In genomic region chr1:39522661-39523567, GRCh38 we compare ENCODE assay signal across 23 cellular contexts. TPM values are rescaled to one million over a fixed set of nuclear protein-coding genes. Genes with fewer than 3 reads are reported as not detected.
DNase-seq lines count a peak whose midpoint lies in the region; ATAC-seq, FAIRE-seq and TF ChIP-seq lines count a peak whose summit lies in the region.
"Had no signal": no experiment of that assay in that cellular context is flagged by ENCODE, and none has a peak within 500 bp of the region (broad histone marks: within the 10 kb centered on the region; RNA-seq: fewer than 3 reads in every experiment).

No MANE protein-coding gene starts in this region.

- no peak overlapping the region for H3K27ac Mint-ChIP-seq in CD14-positive monocyte
- 0 out of 2 replicates have a peak overlapping the region, but pooled peaks have one; percentile 23 for H3K27ac Mint-ChIP-seq in WTC11
- no peak overlapping the region for H3K27ac Mint-ChIP-seq in activated T-helper 17 cell treated with anti-CD3 and anti-CD28 coated beads, Interleukin-2, amount 50 U/mL, for 72 hours
- H3K27ac Mint-ChIP-seq: CD8-positive, alpha-beta T cell had no signal

- H3K4me3 Mint-ChIP-seq in CD14-positive monocyte (no peak overlapping the region), WTC11 (no peak overlapping the region)
- H3K4me3 Mint-ChIP-seq in activated T-helper 17 cell treated with anti-CD3 and anti-CD28 coated beads, Interleukin-2, amount 50 U/mL, for 72 hours: no peak overlapping the region
- H3K4me3 Mint-ChIP-seq: CD8-positive, alpha-beta T cell; IgD-negative memory B cell had no signal

- no peaks in the 10 kb centered on the region for H3K4me1 ChIP-seq in kidney (ENCODE audit: control insufficient read depth in 1 of 2, insufficient read depth in 1 of 2, low read depth in 1 of 2, low read length in 2 of 2)
- H3K4me1 ChIP-seq in spleen: peaks cover 0 to 28% (median 20%) of the 10 kb centered on the region in 6 donors
- H3K4me1 ChIP-seq in small intestine (ENCODE audit: control insufficient read depth in 2 of 2, insufficient read depth in 1 of 2, low read depth in 1 of 2, low read length in 1 of 2): no peaks in the 10 kb centered on the region

- H3K36me3 Mint-ChIP-seq in CD14-positive monocyte (peaks cover 11 to 20% of the 10 kb centered on the region in 2 donors), WTC11 (no peaks in the 10 kb centered on the region)
- H3K36me3 Mint-ChIP-seq in activated T-helper 17 cell treated with anti-CD3 and anti-CD28 coated beads, Interleukin-2, amount 50 U/mL, for 72 hours (ENCODE audit: low read depth): peaks cover 6% of the 10 kb centered on the region
- H3K36me3 Mint-ChIP-seq: IgD-negative memory B cell had no signal

- no peaks in the 10 kb centered on the region for H3K27me3 ChIP-seq in spleen (replicated peaks in 1 of 7)
- H3K27me3 ChIP-seq in small intestine (ENCODE audit: control insufficient read depth in 2 of 2, insufficient read depth in 2 of 2, low read length in 2 of 2): no peaks in the 10 kb centered on the region
- H3K27me3 ChIP-seq: MG63 had no signal

- peaks cover 2 to 3% of the 10 kb centered on the region in 2 donors for H3K36me3 ChIP-seq in kidney (ENCODE audit: control insufficient read depth in 1 of 2, insufficient read depth in 2 of 2, low read length in 2 of 2)
- H3K36me3 ChIP-seq in spleen: peaks cover 0 to 44% (median 13%) of the 10 kb centered on the region in 6 donors
- H3K36me3 ChIP-seq in small intestine (ENCODE audit: control insufficient read depth in 2 of 2, insufficient read depth in 2 of 2, low read length in 2 of 2): peaks cover 0 to 15% of the 10 kb centered on the region in 2 donors

- POLR2A ChIA-PET in WTC11 (lab: Charles Lee): no interaction called here

- no peak overlapping the region for H3K4me3 ChIP-seq in kidney (ENCODE audit: low read length in 2 of 2)
- no peak overlapping the region for H3K4me3 ChIP-seq in spleen
- no peak overlapping the region for H3K4me3 ChIP-seq in small intestine (ENCODE audit: low read depth in 1 of 2, low read length in 2 of 2)
- H3K4me3 ChIP-seq: MG63 had no signal

- 87 to 91% (median 89%) methylated on average over 19 to 29 of the region's 29 CpGs for WGBS in spleen, 5 donors
- WGBS in small intestine, 3 donors: 86 to 90% (median 90%) methylated on average over 26 to 29 of the region's 29 CpGs

- H3K4me1 Mint-ChIP-seq in CD14-positive monocyte: peaks cover 3% of the 10 kb centered on the region
- no peaks in the 10 kb centered on the region for H3K4me1 Mint-ChIP-seq in WTC11
- no peaks in the 10 kb centered on the region for H3K4me1 Mint-ChIP-seq in activated T-helper 17 cell treated with anti-CD3 and anti-CD28 coated beads, Interleukin-2, amount 50 U/mL, for 72 hours

- FAIRE-seq in kidney (lab: Jason Lieb, UNC): no peak
- no peak for FAIRE-seq in small intestine (lab: Jason Lieb, UNC)
- FAIRE-seq: G401.6, GM12892 had no signal

- H3K9ac ChIP-seq in kidney (ENCODE audit: low read length in 2 of 2): no peak overlapping the region

- no peak for TF ChIP-seq POLR2A in spleen (IDR thresholded peaks at IDR 0.05)

- H3K27ac ChIP-seq in kidney (ENCODE audit: low read depth in 2 of 2, low read length in 2 of 2): no peak overlapping the region
- H3K27ac ChIP-seq in spleen: no peak overlapping the region
- H3K27ac ChIP-seq in small intestine (ENCODE audit: low read depth in 1 of 2, low read length in 1 of 2): no peak overlapping the region

- intact Hi-C loops in CD14-positive monocyte (cut with micrococcal nuclease): no loop called here
- intact Hi-C loops in kidney (cut with DNase I): no loop called here
- intact Hi-C loops in spleen (cut with DNase I; ENCODE audit: low total_unique reads): no loop called here

- ATAC-seq in WTC11: no peak
- no peak for ATAC-seq in activated T-helper 17 cell treated with anti-CD3 and anti-CD28 coated beads, Interleukin-2, amount 50 U/mL, for 72 hours (replicated peaks)
- ATAC-seq: CD8-positive, alpha-beta T cell; PC-3 had no signal

- no peaks in the 10 kb centered on the region for H3K9me3 Mint-ChIP-seq in CD14-positive monocyte
- H3K9me3 Mint-ChIP-seq in WTC11: no peaks in the 10 kb centered on the region
- no peaks in the 10 kb centered on the region for H3K9me3 Mint-ChIP-seq in activated T-helper 17 cell treated with anti-CD3 and anti-CD28 coated beads, Interleukin-2, amount 50 U/mL, for 72 hours
- H3K9me3 Mint-ChIP-seq: CD8-positive, alpha-beta T cell; IgD-negative memory B cell had no signal

- CTCF ChIA-PET in WTC11 (lab: Charles Lee): interaction anchor here (1.0 kb wide), 1 partner anchor 16 kb away, joined by 3 read pairs; no protein-coding TSS in a partner anchor

- H3K9me3 ChIP-seq in kidney (ENCODE audit: control insufficient read depth in 1 of 2, low read length in 2 of 2) (no peaks in the 10 kb centered on the region), spleen (no peaks in the 10 kb centered on the region), small intestine (ENCODE audit: control insufficient read depth, low read depth) (no peaks in the 10 kb centered on the region)
- H3K9me3 ChIP-seq: MG63 had no signal

- peak; percentile 36 for DNase-seq in CD14-positive monocyte (ENCODE audit: low spot score)
- no peak for DNase-seq in WTC11 (ENCODE audit: low spot score)
- peak; percentile 61 for DNase-seq in kidney
- peak; percentile 64 for DNase-seq in spleen
- no peak for DNase-seq in small intestine
- no peak for DNase-seq in activated gamma-delta T cell (lab: John Stamatoyannopoulos, UW)
- DNase-seq: CD8-positive, alpha-beta T cell; Kasumi-1; MG63; NCI-H1417; NCI-H187; NCI-H446; NCI-H526; PC-3; SHP77 had no signal

- TF ChIP-seq CTCF in CD14-positive monocyte (IDR thresholded peaks at IDR 0.05): no peak
- TF ChIP-seq CTCF in WTC11 (IDR thresholded peaks at IDR 0.05): no peak
- no peak for TF ChIP-seq CTCF in kidney (IDR thresholded peaks at IDR 0.05; ENCODE audit: borderline replicate concordance, extremely low read depth, insufficient read depth)
- no peak for TF ChIP-seq CTCF in spleen (IDR thresholded peaks at IDR 0.05 in 8 of 11, conservative IDR thresholded peaks at IDR 0.05 in 3 of 11)

- peaks cover 2 to 4% (median 2%) of the 10 kb centered on the region in 3 donors for H3K27me3 Mint-ChIP-seq in CD14-positive monocyte (ENCODE audit: low read depth in 3 of 3)
- peaks cover 3% of the 10 kb centered on the region; the same call in 1 of the 2 replicates for H3K27me3 Mint-ChIP-seq in WTC11 (ENCODE audit: low read depth)
- H3K27me3 Mint-ChIP-seq in activated T-helper 17 cell treated with anti-CD3 and anti-CD28 coated beads, Interleukin-2, amount 50 U/mL, for 72 hours: no peaks in the 10 kb centered on the region
- H3K27me3 Mint-ChIP-seq: IgD-negative memory B cell had no signal

TF ChIP-seq in WTC11, 78 proteins besides CTCF, POLR2A, EP300 and RAD21 (continues in another document):
- TF ChIP-seq NFE2L1 (CRISPR knock-in tag; IDR thresholded peaks at IDR 0.05) (no peak), HMGA2 (CRISPR knock-in tag; IDR thresholded peaks at IDR 0.05) (no peak), ZNF416 (CRISPR knock-in tag; IDR thresholded peaks at IDR 0.05) (no peak), ZNF219 (CRISPR knock-in tag; IDR thresholded peaks at IDR 0.05; ENCODE audit: borderline replicate concordance) (no peak), ERG (CRISPR knock-in tag; IDR thresholded peaks at IDR 0.05) (no peak), FOXK1 (CRISPR knock-in tag; IDR thresholded peaks at IDR 0.05) (no peak)
- TF ChIP-seq, protein P1, sequence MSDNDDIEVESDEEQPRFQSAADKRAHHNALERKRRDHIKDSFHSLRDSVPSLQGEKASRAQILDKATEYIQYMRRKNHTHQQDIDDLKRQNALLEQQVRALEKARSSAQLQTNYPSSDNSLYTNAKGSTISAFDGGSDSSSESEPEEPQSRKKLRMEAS (CRISPR knock-in tag; IDR thresholded peaks at IDR 0.05): no peak

RNA-seq across cellular contexts. Expression of gene BMP8A, which starts 31.5 kb away (rescaled TPM):
- polyA plus RNA-seq in CD14-positive monocyte (not detected), kidney (ENCODE audit: insufficient read depth, low read depth, low replicate concordance) (not detected), spleen (under 1 TPM in 2 of 3 donors, not detected in 1; 0.06 to 0.08 TPM), small intestine (under 1 TPM in 2 of 3 donors, not detected in 1; 0.37 to 0.45 TPM)
- total RNA-seq in WTC11 (2021) (0.94 to 1.2 TPM (median 1.0 TPM) in 3 replicates), kidney (1.2 TPM), spleen (1 to 10 TPM in 6 of 7 donors, under 1 TPM in 1; 0.79 to 2.8 (median 2.2) TPM)
- under 1 TPM in 1 of 2 donors, not detected in 1; 0.30 TPM for total RNA-seq in activated T-helper 17 cell treated with anti-CD3 and anti-CD28 coated beads, Interleukin-2, amount 50 U/mL, for 72 hours
- total RNA-seq: A673, Daoy, H4, RPMI7951 had no signal

RNA-seq across cellular contexts. Expression of gene PABPC4, which starts 53.7 kb away (rescaled TPM):
- polyA plus RNA-seq in CD14-positive monocyte: 10 to 100 TPM; 11.5 to 15.5 TPM
- total RNA-seq in WTC11 (2021): 269 to 293 TPM (median 271 TPM) in 3 replicates
- total RNA-seq in kidney: 168 TPM
- 60.5 TPM for polyA plus RNA-seq in kidney (ENCODE audit: insufficient read depth, low read depth, low replicate concordance)
- 100 to 1,000 TPM; 145 to 241 (median 172) TPM for total RNA-seq in spleen
- 100 to 1,000 TPM; 111 to 117 (median 114) TPM for polyA plus RNA-seq in spleen
- 100 to 1,000 TPM in 1 of 3 donors, 10 to 100 TPM in 2; 67.5 to 121 (median 87.3) TPM for polyA plus RNA-seq in small intestine
- total RNA-seq in activated T-helper 17 cell treated with anti-CD3 and anti-CD28 coated beads, Interleukin-2, amount 50 U/mL, for 72 hours: 100 to 1,000 TPM; 181 to 246 TPM

Comparison
In these comparisons a context has a peak if more than half of its experiments do, and no peak if none do; other contexts are left out.
1. DNase-seq: peak in CD14-positive monocyte (single experiment), kidney (single experiment) and spleen (single experiment); none in WTC11 (single experiment), small intestine (single experiment) and activated gamma-delta T cell (single experiment).